ENCODE assay signal across 8 cellular contexts in the genomic region with DNA sequence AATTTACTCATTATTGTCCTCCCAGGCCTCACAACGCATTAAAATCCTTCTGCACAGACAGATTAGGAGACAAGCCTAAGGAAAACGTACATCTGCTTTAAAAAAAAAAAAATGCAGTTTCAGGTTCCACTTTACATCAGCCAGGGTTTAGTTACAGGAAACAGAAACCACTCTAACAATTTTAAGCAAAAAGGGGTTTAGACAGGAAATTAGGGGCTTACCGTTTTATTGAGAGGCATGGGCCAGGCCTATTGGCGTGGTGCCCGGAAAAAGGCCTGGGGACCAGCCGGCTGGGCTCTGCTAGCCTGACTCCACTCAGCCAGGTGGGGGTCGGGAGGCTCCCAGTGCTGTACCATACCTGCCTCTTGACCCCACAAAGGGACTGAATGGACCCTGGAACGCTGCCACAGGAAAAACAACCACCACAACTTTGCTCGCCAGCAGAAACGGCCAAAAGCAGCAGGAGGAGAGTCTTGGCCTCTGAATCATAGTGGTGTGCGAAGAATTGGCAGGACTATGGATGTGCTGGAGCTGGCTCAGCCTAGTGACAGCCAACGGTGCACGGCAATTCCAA.
DNase-seq lines count a peak whose midpoint lies in the region; ATAC-seq and TF ChIP-seq lines count a peak whose summit lies in the region.

No MANE protein-coding gene starts in this region.

- H3K27ac ChIP-seq in IMR-90 (ENCODE audit: insufficient read depth, low read length) (peak overlapping the region; percentile 97), angular gyrus (ENCODE audit: low read depth, low read length) (peak overlapping the region; percentile 34)

- dilution Hi-C loops in IMR-90 (cut with HindIII; ENCODE audit: low sequenced_read_pairs, unreplicated experiment), result no loop called here

- H2BK5ac ChIP-seq in IMR-90 (ENCODE audit: low read depth, low read length, poor library complexity, severe bottlenecking), result peak overlapping the region; percentile 96

- CTCF ChIA-PET in IMR-90 (lab: Yijun Ruan, JAX), result no interaction called here

- H3K4ac ChIP-seq in IMR-90 (ENCODE audit: low read depth, low read length), result peak overlapping the region; percentile 98

- intact Hi-C loops in IMR-90 (cut with micrococcal nuclease), result no loop called here

- DNase-seq in ELR (ENCODE audit: low read depth), result peak; percentile 87
- peak; percentile 98 for DNase-seq in IMR-90
- DNase-seq in SHP77 (lab: John Stamatoyannopoulos, UW), result peak; percentile 36 to 59
- DNase-seq in iris pigment epithelial cell (ENCODE audit: low read depth), result peak; percentile 97
- DNase-seq in stimulated activated CD4-positive, alpha-beta T cell treated with anti-CD3 and anti-CD28 coated beads, Interleukin-1b, Interleukin-23, amount 100 ng/mL, for 48 hours, result peak; percentile 19
- no peak for DNase-seq in HPDE6-E6E7 (ENCODE audit: extremely low spot score)

- TF ChIP-seq POLR2A in IMR-90 (IDR thresholded peaks at IDR 0.05; ENCODE audit: low read depth, low read length), result peak; percentile 31; the same call in 1 of the 2 replicates

- peak; percentile 69 for ATAC-seq in GM21529 (IDR thresholded peaks at IDR 0.05; ENCODE audit: unreplicated experiment)
- peak; percentile 57 for ATAC-seq in IMR-90 (ENCODE audit: low read depth)

- 0% methylated on average over 3 of the region's 13 CpGs; no CpG with 5 or more reads in 1 of the 2 experiments for WGBS in IMR-90 (ENCODE audit: extremely low coverage in 2 of 2, insufficient read length in 1 of 2), 2 experiments

- H2BK120ac ChIP-seq in IMR-90 (ENCODE audit: low read depth, low read length), result peak overlapping the region; percentile 98

- peak overlapping the region; percentile 95 for H3K56ac ChIP-seq in IMR-90 (ENCODE audit: extremely low read depth, insufficient read depth, low read length)

- H4K91ac ChIP-seq in IMR-90 (ENCODE audit: insufficient read depth, low read depth, low read length), result peak overlapping the region; percentile 99

- no peaks in the 10 kb centered on the region for H3K9me3 ChIP-seq in IMR-90 (ENCODE audit: control insufficient read depth, insufficient read depth, low read length)

- H4K5ac ChIP-seq in IMR-90 (ENCODE audit: low read depth, low read length), result peak overlapping the region; percentile 97

- TF ChIP-seq CTCF in IMR-90 (conservative IDR thresholded peaks at IDR 0.05; ENCODE audit: low read depth, low read length), result no peak

- BruUV-seq in IMR-90 (replicated peaks; lab: Mats Ljungman, UMichigan), result TSS peak; percentile 42

- peak overlapping the region; percentile 96 for H2AK9ac ChIP-seq in IMR-90 (replicated peaks; ENCODE audit: low read depth, low read length, poor library complexity)

- peak overlapping the region; percentile 95 for H3K14ac ChIP-seq in IMR-90 (replicated peaks; ENCODE audit: low read depth, low read length)

- peak overlapping the region; percentile 98 for H2BK15ac ChIP-seq in IMR-90 (ENCODE audit: low read depth, low read length)

- H3K79me1 ChIP-seq in IMR-90 (ENCODE audit: low read depth in 1 of 2, low read length in 2 of 2), result peaks cover under 1 to 18% of the 10 kb centered on the region in 2 experiments; a peak in 3 of 4 replicates

- H3K27me3 ChIP-seq in IMR-90 (ENCODE audit: control insufficient read depth, insufficient read depth, low read length), result no peaks in the 10 kb centered on the region

- H4K20me1 ChIP-seq in IMR-90 (ENCODE audit: insufficient read depth, low read length), result no peaks in the 10 kb centered on the region; the same call in 1 of the 2 replicates

- H3K23ac ChIP-seq in IMR-90 (ENCODE audit: low read depth, low read length), result peak overlapping the region; percentile 96

- H3K4me1 ChIP-seq in IMR-90 (ENCODE audit: control insufficient read depth, insufficient read depth, low read length), result peaks cover 25% of the 10 kb centered on the region

- H3K36me3 ChIP-seq in IMR-90 (ENCODE audit: control insufficient read depth, insufficient read depth, low read length), result no peaks in the 10 kb centered on the region

- peak overlapping the region; percentile 82 for H3K9ac ChIP-seq in IMR-90 (ENCODE audit: low read depth, low read length)

- peak overlapping the region; percentile 97 for H2BK20ac ChIP-seq in IMR-90 (ENCODE audit: low read depth, low read length)

- H3K4me2 ChIP-seq in IMR-90 (ENCODE audit: low read depth, low read length), result peak overlapping the region; percentile 43

- peak overlapping the region; percentile 93 for H2AK5ac ChIP-seq in IMR-90 (ENCODE audit: low read depth, low read length)

- H3K4me3 ChIP-seq in IMR-90 (ENCODE audit: insufficient read depth, low read depth, low read length), result no peak overlapping the region

- H2AFZ ChIP-seq in IMR-90 (replicated peaks; ENCODE audit: low read length, poor library complexity), result peak overlapping the region; percentile 81

- peak overlapping the region; percentile 97 for H3K18ac ChIP-seq in IMR-90 (ENCODE audit: low read depth, low read length)

- H4K8ac ChIP-seq in IMR-90 (ENCODE audit: low read depth in 2 of 2, low read length in 2 of 2), result peak overlapping the region; percentile 96 to 97

- POLR2A ChIA-PET in IMR-90 (lab: Charles Lee; ENCODE audit: unreplicated experiment), result no interaction called here

- TF ChIP-seq RAD21 in IMR-90 (IDR thresholded peaks at IDR 0.05; ENCODE audit: low read length), result peak; percentile 25

- H3K9me1 ChIP-seq in IMR-90 (ENCODE audit: insufficient read depth, low read length), result peaks cover 3% of the 10 kb centered on the region

- in situ Hi-C loops in IMR-90 (cut with MboI; ENCODE audit: low sequenced_read_pairs), result no loop called here

TF ChIP-seq in IMR-90, 13 proteins besides CTCF, POLR2A, EP300 and RAD21:
- TF ChIP-seq SMC3 (IDR thresholded peaks at IDR 0.05; ENCODE audit: low read depth, low read length) (peak; percentile 14; the same call in 1 of the 2 replicates), CEBPB (IDR thresholded peaks at IDR 0.05; ENCODE audit: low read depth, low read length) (no peak), BHLHE40 (IDR thresholded peaks at IDR 0.05; ENCODE audit: low read depth, low read length) (peak; percentile 23; the same call in 1 of the 2 replicates), RFX5 (IDR thresholded peaks at IDR 0.05; ENCODE audit: low read depth, low read length) (no peak), RCOR1 (IDR thresholded peaks at IDR 0.05; ENCODE audit: insufficient replicate concordance, low read length) (peak; percentile 45), MXI1 (IDR thresholded peaks at IDR 0.05; ENCODE audit: borderline replicate concordance, low read depth, low read length) (no peak; the same call in 1 of the 2 replicates), NFE2L2 (IDR thresholded peaks at IDR 0.05; ENCODE audit: low read depth, low read length) (no peak; the same call in 1 of the 2 replicates), CHD1 (IDR thresholded peaks at IDR 0.05; ENCODE audit: low read depth, low read length) (no peak), MAFK (IDR thresholded peaks at IDR 0.05; ENCODE audit: low read depth, low read length) (peak; percentile 47), MAZ (IDR thresholded peaks at IDR 0.05; ENCODE audit: borderline replicate concordance, low read depth, low read length) (peak; percentile 50; the same call in 1 of the 2 replicates), FOS (IDR thresholded peaks at IDR 0.05; ENCODE audit: low read depth, low read length) (peak; percentile 55; the same call in 1 of the 2 replicates)
- TF ChIP-seq, protein P1, sequence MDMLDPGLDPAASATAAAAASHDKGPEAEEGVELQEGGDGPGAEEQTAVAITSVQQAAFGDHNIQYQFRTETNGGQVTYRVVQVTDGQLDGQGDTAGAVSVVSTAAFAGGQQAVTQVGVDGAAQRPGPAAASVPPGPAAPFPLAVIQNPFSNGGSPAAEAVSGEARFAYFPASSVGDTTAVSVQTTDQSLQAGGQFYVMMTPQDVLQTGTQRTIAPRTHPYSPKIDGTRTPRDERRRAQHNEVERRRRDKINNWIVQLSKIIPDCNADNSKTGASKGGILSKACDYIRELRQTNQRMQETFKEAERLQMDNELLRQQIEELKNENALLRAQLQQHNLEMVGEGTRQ (IDR thresholded peaks at IDR 0.05; ENCODE audit: low read depth, low read length), result no peak
- TF ChIP-seq, protein P2, sequence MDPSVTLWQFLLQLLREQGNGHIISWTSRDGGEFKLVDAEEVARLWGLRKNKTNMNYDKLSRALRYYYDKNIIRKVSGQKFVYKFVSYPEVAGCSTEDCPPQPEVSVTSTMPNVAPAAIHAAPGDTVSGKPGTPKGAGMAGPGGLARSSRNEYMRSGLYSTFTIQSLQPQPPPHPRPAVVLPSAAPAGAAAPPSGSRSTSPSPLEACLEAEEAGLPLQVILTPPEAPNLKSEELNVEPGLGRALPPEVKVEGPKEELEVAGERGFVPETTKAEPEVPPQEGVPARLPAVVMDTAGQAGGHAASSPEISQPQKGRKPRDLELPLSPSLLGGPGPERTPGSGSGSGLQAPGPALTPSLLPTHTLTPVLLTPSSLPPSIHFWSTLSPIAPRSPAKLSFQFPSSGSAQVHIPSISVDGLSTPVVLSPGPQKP (IDR thresholded peaks at IDR 0.05; ENCODE audit: borderline replicate concordance, low read depth, low read length), result no peak
